1 cellular context compared by ENCODE assay signal in the genomic region with DNA sequence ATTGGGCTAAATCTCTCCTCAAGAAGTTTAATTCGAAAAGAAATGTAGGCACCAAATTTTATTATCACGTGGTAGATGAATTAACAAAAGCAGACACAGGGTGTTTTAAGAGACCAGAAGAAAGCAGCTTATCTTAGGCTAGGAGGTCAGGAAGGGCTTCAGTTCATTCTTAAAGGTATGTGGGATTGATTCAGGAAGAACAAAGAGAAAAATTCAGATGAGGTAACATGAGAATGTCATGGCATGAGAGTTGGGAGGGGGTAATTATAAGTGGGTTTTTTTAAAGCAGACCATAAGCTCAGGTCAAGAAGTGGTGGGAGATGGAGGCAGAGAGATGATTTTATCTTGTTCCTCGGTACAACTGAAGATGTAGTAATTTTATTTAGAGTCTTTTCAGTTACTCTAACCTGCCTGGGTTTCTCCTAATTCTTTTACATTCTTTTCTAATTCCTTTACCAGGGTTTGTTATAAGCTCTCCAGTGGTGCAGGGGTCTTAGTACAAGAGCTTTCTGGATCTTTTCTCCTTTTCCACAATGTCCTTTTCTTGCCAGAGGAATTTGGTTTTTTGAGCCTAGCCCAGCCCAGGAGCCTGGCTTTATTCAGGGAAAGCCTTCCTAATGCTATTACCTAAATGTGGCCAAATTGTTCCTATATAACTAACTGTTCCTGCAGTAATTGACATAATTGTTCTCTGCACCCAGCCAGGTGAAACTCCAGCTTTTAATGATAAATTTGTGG.
TF ChIP-seq lines count a peak whose summit lies in the region.

No MANE protein-coding gene starts in this region.

TF ChIP-seq in GM23338, 12 proteins besides CTCF, POLR2A, EP300 and RAD21 (continued from another document):
- TF ChIP-seq ZNF462 (CRISPR knock-in tag; IDR thresholded peaks at IDR 0.05) (no peak), STAT1 (IDR thresholded peaks at IDR 0.05; ENCODE audit: unreplicated experiment) (no peak), JUNB (IDR thresholded peaks at IDR 0.05; ENCODE audit: unreplicated experiment) (no peak), EZH2 (IDR thresholded peaks at IDR 0.05; ENCODE audit: low read depth, unreplicated experiment) (no peak), ZNF331 (CRISPR knock-in tag; IDR thresholded peaks at IDR 0.05; ENCODE audit: low read depth) (no peak), POLR2AphosphoS5 (IDR thresholded peaks at IDR 0.05; ENCODE audit: low read depth) (no peak), NANOG (IDR thresholded peaks at IDR 0.05; ENCODE audit: borderline replicate concordance) (no peak)
- TF ChIP-seq, protein P1, sequence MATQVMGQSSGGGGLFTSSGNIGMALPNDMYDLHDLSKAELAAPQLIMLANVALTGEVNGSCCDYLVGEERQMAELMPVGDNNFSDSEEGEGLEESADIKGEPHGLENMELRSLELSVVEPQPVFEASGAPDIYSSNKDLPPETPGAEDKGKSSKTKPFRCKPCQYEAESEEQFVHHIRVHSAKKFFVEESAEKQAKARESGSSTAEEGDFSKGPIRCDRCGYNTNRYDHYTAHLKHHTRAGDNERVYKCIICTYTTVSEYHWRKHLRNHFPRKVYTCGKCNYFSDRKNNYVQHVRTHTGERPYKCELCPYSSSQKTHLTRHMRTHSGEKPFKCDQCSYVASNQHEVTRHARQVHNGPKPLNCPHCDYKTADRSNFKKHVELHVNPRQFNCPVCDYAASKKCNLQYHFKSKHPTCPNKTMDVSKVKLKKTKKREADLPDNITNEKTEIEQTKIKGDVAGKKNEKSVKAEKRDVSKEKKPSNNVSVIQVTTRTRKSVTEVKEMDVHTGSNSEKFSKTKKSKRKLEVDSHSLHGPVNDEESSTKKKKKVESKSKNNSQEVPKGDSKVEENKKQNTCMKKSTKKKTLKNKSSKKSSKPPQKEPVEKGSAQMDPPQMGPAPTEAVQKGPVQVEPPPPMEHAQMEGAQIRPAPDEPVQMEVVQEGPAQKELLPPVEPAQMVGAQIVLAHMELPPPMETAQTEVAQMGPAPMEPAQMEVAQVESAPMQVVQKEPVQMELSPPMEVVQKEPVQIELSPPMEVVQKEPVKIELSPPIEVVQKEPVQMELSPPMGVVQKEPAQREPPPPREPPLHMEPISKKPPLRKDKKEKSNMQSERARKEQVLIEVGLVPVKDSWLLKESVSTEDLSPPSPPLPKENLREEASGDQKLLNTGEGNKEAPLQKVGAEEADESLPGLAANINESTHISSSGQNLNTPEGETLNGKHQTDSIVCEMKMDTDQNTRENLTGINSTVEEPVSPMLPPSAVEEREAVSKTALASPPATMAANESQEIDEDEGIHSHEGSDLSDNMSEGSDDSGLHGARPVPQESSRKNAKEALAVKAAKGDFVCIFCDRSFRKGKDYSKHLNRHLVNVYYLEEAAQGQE (IDR thresholded peaks at IDR 0.05; ENCODE audit: unreplicated experiment), result no peak
